In genomic region chr10:114239117-114239993, GRCh38 we compare ENCODE assay signal across 8 cellular contexts. TPM values are rescaled to one million over a fixed set of nuclear protein-coding genes. Genes with fewer than 3 reads are reported as not detected.
DNase-seq lines count a peak whose midpoint lies in the region; ATAC-seq lines count a peak whose summit lies in the region.

Gene VWA2, plus strand, starts transcription at chr10:114239254. Its CDS starts 9,460 bp downstream, at chr10:114248714.

- intact Hi-C loops in left ventricle myocardium superior (cut with micrococcal nuclease) = no loop called here

- H3K27ac ChIP-seq in BLaER1 = no peak within 1 kb of the TSS

- ATAC-seq in HG03432 (IDR thresholded peaks at IDR 0.05; ENCODE audit: unreplicated experiment) (peak; percentile 57), left ventricle myocardium superior (peak; percentile 87)

- 0 out of 2 replicates have a peak, but pooled peaks cover 13% of the 10 kb centered on the region for H4K20me1 ChIP-seq in BLaER1

- H3K4me2 ChIP-seq in BLaER1 = peak within 1 kb of the TSS; percentile 52
- H3K4me2 ChIP-seq in skeletal muscle satellite cell (ENCODE audit: low read length) = peak within 1 kb of the TSS; percentile 6

- H3K9me3 ChIP-seq in BLaER1 (peaks cover 12% of the 10 kb centered on the region), skeletal muscle satellite cell (replicated peaks; ENCODE audit: low read length) (no peaks in the 10 kb centered on the region)

- DNase-seq in activated CD4-positive, alpha-beta T cell treated with anti-CD3 and anti-CD28 coated beads, Interleukin-2, amount 50 U/mL, for 48 hours = peak; percentile 31 to 48
- DNase-seq in left ventricle myocardium superior (peak; percentile 67), putamen (ENCODE audit: low spot score) (no peak), NCI-H524 treated with DMSO at 0.1 percent for 48 hours (lab: John Stamatoyannopoulos, UW) (no peak), KG1 (lab: John Stamatoyannopoulos, UW) (no peak)

- peaks cover 9% of the 10 kb centered on the region; the same call in 1 of the 2 replicates for H3K4me1 ChIP-seq in BLaER1
- H3K4me1 ChIP-seq in skeletal muscle satellite cell (ENCODE audit: control insufficient read depth, insufficient read depth, low read length) = no peaks in the 10 kb centered on the region

- H3K36me3 ChIP-seq in BLaER1 = no peaks in the 10 kb centered on the region
- no peaks in the 10 kb centered on the region for H3K36me3 ChIP-seq in skeletal muscle satellite cell (ENCODE audit: insufficient read depth, low read length)

- H3K9ac ChIP-seq in BLaER1 (no peak within 1 kb of the TSS), skeletal muscle satellite cell (ENCODE audit: low read depth, low read length) (no peak within 1 kb of the TSS)

- H3K4me3 ChIP-seq in BLaER1 (peak within 1 kb of the TSS; percentile 50; the same call in 1 of the 2 replicates), skeletal muscle satellite cell (ENCODE audit: low read length) (no peak within 1 kb of the TSS)

- H3K27me3 ChIP-seq in BLaER1 (peaks cover 52% of the 10 kb centered on the region), skeletal muscle satellite cell (ENCODE audit: control insufficient read depth, insufficient read depth, low read length) (peaks cover 77% of the 10 kb centered on the region)

RNA-seq across cellular contexts. Expression of gene VWA2, which starts in this region (rescaled TPM):
- total RNA-seq in left ventricle myocardium superior = not detected
- total RNA-seq in skeletal muscle satellite cell (2012; rRNA removed) = 0.22 and 0.25 TPM in 2 replicates

Comparison
In these comparisons a context has a peak if more than half of its experiments do, and no peak if none do; other contexts are left out.
1. Peak in DNase-seq and ATAC-seq in left ventricle myocardium superior; RNA of the gene not detected or under 1 TPM.
2. DNase-seq: peak in activated CD4-positive, alpha-beta T cell treated with anti-CD3 and anti-CD28 coated beads, Interleukin-2, amount 50 U/mL, for 48 hours (2 of 2); none in putamen (single experiment), NCI-H524 treated with DMSO at 0.1 percent for 48 hours (single experiment) and KG1 (single experiment).